ENCODE assay signal across 25 cellular contexts in genomic region chrX:67317725-67318124, GRCh38.
"Had no signal": no experiment of that assay in that cellular context is flagged by ENCODE, and none has a peak within 500 bp of the region (broad histone marks: within the 10 kb centered on the region; RNA-seq: fewer than 3 reads in every experiment).

No MANE protein-coding gene starts in this region.

- H3K27ac ChIP-seq: colonic mucosa, epithelial cell of prostate, esophagus squamous epithelium, gastrocnemius medialis, heart right ventricle, left ventricle myocardium inferior, lower lobe of right lung had no signal

- H3K9me3 ChIP-seq: colonic mucosa, esophagus squamous epithelium, gastrocnemius medialis, lower lobe of right lung, mucosa of descending colon had no signal

- H3K36me3 ChIP-seq: colonic mucosa, esophagus squamous epithelium, gastrocnemius medialis, heart right ventricle, left ventricle myocardium inferior, lower lobe of right lung had no signal

- ATAC-seq: effector memory CD8-positive, alpha-beta T cell; esophagus mucosa; gastrocnemius medialis; heart right ventricle; left cardiac atrium; lower lobe of right lung; mucosa of descending colon had no signal

- H3K4me3 ChIP-seq: colonic mucosa, esophagus squamous epithelium, gastrocnemius medialis, heart right ventricle, left ventricle myocardium inferior, lower lobe of right lung, mucosa of descending colon had no signal

- DNase-seq: colonic mucosa; cortex of kidney; effector CD8-positive, alpha-beta T cell; effector memory CD8-positive, alpha-beta T cell; endodermal cell; erythroblast; esophagus squamous epithelium; foreskin fibroblast; foreskin melanocyte; gastrocnemius medialis; glutamatergic neuron; head of caudate nucleus; heart right ventricle; hippocampal formation; left cardiac atrium; left ventricle myocardium inferior; lower lobe of right lung; mesenchymal stem cell; mucosa of descending colon; naive B cell had no signal

- H3K4me1 ChIP-seq: colonic mucosa, esophagus squamous epithelium, gastrocnemius medialis, heart right ventricle, left ventricle myocardium inferior, lower lobe of right lung had no signal

- FAIRE-seq: endometrium, islet of Langerhans, keratinocyte had no signal

- H3K27me3 ChIP-seq: colonic mucosa, esophagus squamous epithelium, gastrocnemius medialis, heart right ventricle had no signal
